15 cellular contexts compared by ENCODE assay signal in the genomic region with DNA sequence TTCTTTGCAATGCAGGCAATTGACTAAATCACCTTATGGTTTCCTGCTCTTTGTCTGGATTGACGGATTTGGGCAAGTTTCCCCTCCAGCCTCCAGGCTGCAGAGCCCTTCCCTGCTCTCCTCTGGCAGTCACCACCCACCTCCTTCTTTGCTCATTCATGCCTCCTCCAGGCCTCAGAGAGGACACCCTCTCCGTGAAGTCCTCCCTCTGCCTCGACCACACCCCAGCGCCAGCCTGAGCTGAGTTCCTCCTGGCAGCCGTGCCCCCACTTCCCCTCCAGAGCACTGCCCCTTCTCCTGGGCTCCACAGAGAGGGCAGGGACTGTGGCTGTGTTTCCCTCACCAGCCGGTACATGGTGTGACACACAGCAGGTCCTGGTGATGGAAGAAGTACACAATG. TPM values are rescaled to one million over a fixed set of nuclear protein-coding genes. Genes with fewer than 3 reads are reported as not detected.
DNase-seq lines count a peak whose midpoint lies in the region; ATAC-seq and TF ChIP-seq lines count a peak whose summit lies in the region.
"Had no signal": no experiment of that assay in that cellular context is flagged by ENCODE, and none has a peak within 500 bp of the region (broad histone marks: within the 10 kb centered on the region; RNA-seq: fewer than 3 reads in every experiment).

No MANE protein-coding gene starts in this region.

- H3K4me1 ChIP-seq in HEK293 (ENCODE audit: control insufficient read depth, insufficient read depth, low read length) = peaks cover 4% of the 10 kb centered on the region; the same call in 1 of the 2 replicates
- H3K4me1 ChIP-seq: tibial artery had no signal

- CTCF ChIA-PET in HEK293 (lab: Yijun Ruan, JAX) = no interaction called here

- H3K36me3 ChIP-seq in HEK293 (ENCODE audit: control insufficient read depth in 2 of 2, insufficient read depth in 1 of 2, low read length in 2 of 2) = no peaks in the 10 kb centered on the region
- H3K36me3 ChIP-seq: tibial artery had no signal

- DNase-seq in NCI-H345 (lab: John Stamatoyannopoulos, UW) (peak; percentile 36), posterior vena cava (ENCODE audit: low spot score) (peak; percentile 40)
- no peak for DNase-seq in activated effector memory CD4-positive, alpha-beta T cell treated with Interleukin-2 at 50 U/mL for 16 hours
- DNase-seq: activated CD4-positive, alpha-beta T cell treated with anti-CD3 and anti-CD28 coated beads for 48 hours; activated naive CD8-positive, alpha-beta T cell treated with anti-CD3 and anti-CD28 coated beads, Interleukin-2, amount 50 U/mL, for 24 hours; EL; Kasumi-1; kidney glomerular epithelial cell; NCI-H446; NK-92 treated with Interleukin-12 subunit alpha and Interleukin-12 subunit beta, amount 100 ng/mL, for 24 hours; tibial artery had no signal

- POLR2A ChIA-PET in HEK293 (lab: Yijun Ruan, JAX) = no interaction called here

- TF ChIP-seq CTCF in HEK293 (tag by site-specific recombination; IDR thresholded peaks at IDR 0.05) = no peak

- ATAC-seq in esophagus mucosa = peak; percentile 54
- no peak for ATAC-seq in GM21529 (IDR thresholded peaks at IDR 0.05; ENCODE audit: unreplicated experiment)
- ATAC-seq in GM21576 (IDR thresholded peaks at IDR 0.05; ENCODE audit: unreplicated experiment) = no peak
- ATAC-seq: activated naive CD8-positive, alpha-beta T cell treated with anti-CD3 and anti-CD28 coated beads, Interleukin-2, amount 50 U/mL, for 24 hours had no signal

- no peaks in the 10 kb centered on the region for H3K9me3 ChIP-seq in HEK293 (ENCODE audit: control insufficient read depth, insufficient read depth, low read depth, low read length)
- H3K9me3 ChIP-seq: tibial artery had no signal

- H3K4me3 ChIP-seq in HEK293 (ENCODE audit: low read depth, low read length) = no peak overlapping the region
- H3K4me3 ChIP-seq: tibial artery had no signal

- no peak overlapping the region for H3K27ac ChIP-seq in HEK293 (ENCODE audit: extremely low read depth, low read depth, low read length)
- H3K27ac ChIP-seq: tibial artery had no signal

- intact Hi-C loops in posterior vena cava (cut with DNase I) = no loop called here

TF ChIP-seq in HEK293, 187 proteins besides CTCF, POLR2A, EP300 and RAD21:
- peak; percentile 46; the same call in 1 of the 2 replicates for TF ChIP-seq ZNF398 (tag by site-specific recombination; IDR thresholded peaks at IDR 0.05)
- TF ChIP-seq, protein P1, sequence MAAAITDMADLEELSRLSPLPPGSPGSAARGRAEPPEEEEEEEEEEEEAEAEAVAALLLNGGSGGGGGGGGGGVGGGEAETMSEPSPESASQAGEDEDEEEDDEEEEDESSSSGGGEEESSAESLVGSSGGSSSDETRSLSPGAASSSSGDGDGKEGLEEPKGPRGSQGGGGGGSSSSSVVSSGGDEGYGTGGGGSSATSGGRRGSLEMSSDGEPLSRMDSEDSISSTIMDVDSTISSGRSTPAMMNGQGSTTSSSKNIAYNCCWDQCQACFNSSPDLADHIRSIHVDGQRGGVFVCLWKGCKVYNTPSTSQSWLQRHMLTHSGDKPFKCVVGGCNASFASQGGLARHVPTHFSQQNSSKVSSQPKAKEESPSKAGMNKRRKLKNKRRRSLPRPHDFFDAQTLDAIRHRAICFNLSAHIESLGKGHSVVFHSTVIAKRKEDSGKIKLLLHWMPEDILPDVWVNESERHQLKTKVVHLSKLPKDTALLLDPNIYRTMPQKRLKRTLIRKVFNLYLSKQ (tag by site-specific recombination; IDR thresholded peaks at IDR 0.05; ENCODE audit: borderline replicate concordance) = no peak
- TF ChIP-seq PBX3 (CRISPR knock-in tag; IDR thresholded peaks at IDR 0.05) = no peak
- TF ChIP-seq ZNF660 (tag by site-specific recombination; IDR thresholded peaks at IDR 0.05) = no peak

RNA-seq across cellular contexts. Expression of gene DCTD, which starts 53.7 kb away (rescaled TPM):
- total RNA-seq in esophagus mucosa (72.1 TPM), posterior vena cava (10 to 100 TPM; 62.5 to 68.8 TPM)
